ENCODE assay signal across 7 cellular contexts in genomic region chr12:125048981-125049322, GRCh38. TPM values are rescaled to one million over a fixed set of nuclear protein-coding genes. Genes with fewer than 3 reads are reported as not detected.
DNase-seq lines count a peak whose midpoint lies in the region; ATAC-seq, FAIRE-seq and TF ChIP-seq lines count a peak whose summit lies in the region.
"Not testable (repeated sequence)": the region's sequence is repeated elsewhere in the genome, so short reads cannot be mapped to it uniquely, and the experiment has no call there.

No MANE protein-coding gene starts in this region.

- H3K18ac ChIP-seq in H1 (ENCODE audit: extremely low read depth, low read length), result not testable (repeated sequence)

- not testable (repeated sequence) for H3K14ac ChIP-seq in H1 (ENCODE audit: insufficient read length)

- not testable (repeated sequence) for TF ChIP-seq CTCF in GM12875 (IDR thresholded peaks at IDR 0.05; ENCODE audit: borderline replicate concordance, insufficient read depth, low read depth, low read length); H1 (IDR thresholded peaks at IDR 0.05; ENCODE audit: control extremely low read depth in 1 of 3, insufficient read depth in 1 of 3, low read depth in 1 of 3, low read length in 3 of 3)

- not testable (repeated sequence) for H3K27me3 Mint-ChIP-seq in T-cell; activated naive CD8-positive, alpha-beta T cell treated with anti-CD3 and anti-CD28 coated beads, Interleukin-2, amount 50 U/mL, for 24 hours; naive thymus-derived CD4-positive, alpha-beta T cell

- not testable (repeated sequence) for H3K79me1 ChIP-seq in H1 (ENCODE audit: low read depth, low read length)

- not testable (repeated sequence) for ATAC-seq in T-cell (replicated peaks in 1 of 4); activated naive CD8-positive, alpha-beta T cell treated with anti-CD3 and anti-CD28 coated beads, Interleukin-2, amount 50 U/mL, for 24 hours; naive thymus-derived CD4-positive, alpha-beta T cell; stimulated activated effector memory CD8-positive, alpha-beta T cell treated with anti-CD3 and anti-CD28 coated beads, Interleukin-12 subunit alpha, Interleukin-12 subunit beta, amount 100 ng/mL, for 72 hours

- H4K8ac ChIP-seq in H1 (ENCODE audit: extremely low read depth, insufficient read depth, low read length), result not testable (repeated sequence)

- H3K27ac Mint-ChIP-seq in T-cell, result peak overlapping the region; percentile 51 to 90
- not testable (repeated sequence) for H3K27ac Mint-ChIP-seq in activated naive CD8-positive, alpha-beta T cell treated with anti-CD3 and anti-CD28 coated beads, Interleukin-2, amount 50 U/mL, for 24 hours; stimulated activated effector memory CD8-positive, alpha-beta T cell treated with anti-CD3 and anti-CD28 coated beads, Interleukin-12 subunit alpha, Interleukin-12 subunit beta, amount 100 ng/mL, for 72 hours
- H3K27ac Mint-ChIP-seq in naive thymus-derived CD4-positive, alpha-beta T cell, result peak overlapping the region; percentile 42 to 95 (median 92)

- H4K5ac ChIP-seq in H1 (ENCODE audit: insufficient read length, low read depth, low read length), result not testable (repeated sequence)

- not testable (repeated sequence) for H4K20me1 ChIP-seq in H1 (replicated peaks in 1 of 2; ENCODE audit: control insufficient read depth in 1 of 2, insufficient read depth in 2 of 2, low read length in 2 of 2)

- 86% methylated on average over 16 of the region's 16 CpGs; no CpG with 5 or more reads in 1 of the 2 experiments for whole genome bisulfite sequencing in H1 (ENCODE audit: extremely low coverage in 1 of 2, insufficient coverage in 1 of 2, insufficient read length in 1 of 2, insufficient replicate concordance in 2 of 2, low coverage in 1 of 2, low lambda C conversion rate in 2 of 2, missing lambda C conversion rate in 1 of 2), 2 experiments

- not testable (repeated sequence) for FAIRE-seq in H1 (lab: Jason Lieb, UNC)

- not testable (repeated sequence) for H2BK5ac ChIP-seq in H1 (ENCODE audit: low read depth, low read length)

- peak overlapping the region; percentile 55 for H3K4me3 ChIP-seq in GM12875 (ENCODE audit: low read depth, low read length)
- H3K4me3 ChIP-seq in H1 (ENCODE audit: extremely low read depth in 1 of 4, insufficient read depth in 2 of 4, low read depth in 3 of 4, low read length in 4 of 4), result peak overlapping the region; percentile 36 to 63 (median 53); a peak in 7 of 8 replicates
- peak overlapping the region; percentile 44 for H3K4me3 ChIP-seq in iPS-11a (ENCODE audit: low read depth, low read length)
- peak overlapping the region; percentile 94 for H3K4me3 ChIP-seq in naive thymus-derived CD4-positive, alpha-beta T cell (ENCODE audit: low read length)

- CTCF ChIA-PET in T-cell (lab: Charles Lee) (interaction anchor here (0.6 to 0.9 kb wide), 3 partner anchors 38 to 56 kb away, joined by 3 to 4 read pairs (median 3); partner anchors contain the start of gene BRI3BP (in 1 of the 2)), H1 (lab: Charles Lee; ENCODE audit: partially characterized antibody) (interaction anchor here (1.0 to 1.1 kb wide), 2 partner anchors 10 to 136 kb away, joined by 3 to 7 read pairs; no protein-coding TSS in a partner anchor)
- CTCF ChIA-PET in naive thymus-derived CD4-positive, alpha-beta T cell (lab: Charles Lee), result interaction anchor here (1.3 kb wide), 1 partner anchor 57 kb away, joined by 3 read pairs; no protein-coding TSS in a partner anchor

- H3K9ac ChIP-seq in H1 (replicated peaks in 1 of 4; ENCODE audit: extremely low read depth in 1 of 4, low read depth in 3 of 4, low read length in 3 of 4), result not testable (repeated sequence)

- not testable (repeated sequence) for H3K4me1 Mint-ChIP-seq in T-cell; activated naive CD8-positive, alpha-beta T cell treated with anti-CD3 and anti-CD28 coated beads, Interleukin-2, amount 50 U/mL, for 24 hours; stimulated activated effector memory CD8-positive, alpha-beta T cell treated with anti-CD3 and anti-CD28 coated beads, Interleukin-12 subunit alpha, Interleukin-12 subunit beta, amount 100 ng/mL, for 72 hours
- peaks cover 0 to 11% (median 7%) of the 10 kb centered on the region in 7 donors for H3K4me1 Mint-ChIP-seq in naive thymus-derived CD4-positive, alpha-beta T cell

- peak overlapping the region; percentile 85 to 89 (median 87) for H3K4me3 Mint-ChIP-seq in T-cell
- H3K4me3 Mint-ChIP-seq in activated naive CD8-positive, alpha-beta T cell treated with anti-CD3 and anti-CD28 coated beads, Interleukin-2, amount 50 U/mL, for 24 hours, result peak overlapping the region; percentile 83
- H3K4me3 Mint-ChIP-seq in naive thymus-derived CD4-positive, alpha-beta T cell, result peak overlapping the region; percentile 78 to 97 (median 92)
- peak overlapping the region; percentile 76 for H3K4me3 Mint-ChIP-seq in stimulated activated effector memory CD8-positive, alpha-beta T cell treated with anti-CD3 and anti-CD28 coated beads, Interleukin-12 subunit alpha, Interleukin-12 subunit beta, amount 100 ng/mL, for 72 hours

- H3K56ac ChIP-seq in H1 (replicated peaks; ENCODE audit: insufficient read length, low read depth, low read length), result not testable (repeated sequence)

- intact Hi-C loops in naive thymus-derived CD4-positive, alpha-beta T cell (cut with micrococcal nuclease), result loop anchor here (1.0 kb wide), 6 partner anchors 16 to 132 kb away; partner anchors contain the start of genes AACS (in 2 of the 2), BRI3BP (in 2 of the 2) and DHX37 (in 2 of the 2)

- not testable (repeated sequence) for H2BK20ac ChIP-seq in H1 (ENCODE audit: low read length)

- H3K23me2 ChIP-seq in H1 (ENCODE audit: low read depth, low read length), result not testable (repeated sequence)

- H2AFZ ChIP-seq in H1 (ENCODE audit: low read length), result peak overlapping the region; percentile 18; the same call in 1 of the 2 replicates

- H3K4me1 ChIP-seq in H1 (replicated peaks in 1 of 4; ENCODE audit: control insufficient read depth in 3 of 4, insufficient read depth in 4 of 4, low read length in 3 of 4); naive thymus-derived CD4-positive, alpha-beta T cell (ENCODE audit: control insufficient read depth in 2 of 2, insufficient read depth in 2 of 2, low read length in 2 of 2): not testable (repeated sequence)

- TF ChIP-seq EP300 in H1 (IDR thresholded peaks at IDR 0.05; ENCODE audit: borderline replicate concordance in 1 of 2, low read depth in 2 of 2, low read length in 2 of 2), result not testable (repeated sequence)

- not testable (repeated sequence) for H3K79me2 ChIP-seq in H1 (ENCODE audit: control insufficient read depth in 1 of 2, insufficient read depth in 2 of 2, low read length in 2 of 2)

- not testable (repeated sequence) for H2BK15ac ChIP-seq in H1 (ENCODE audit: low read length)

- H2AK5ac ChIP-seq in H1 (ENCODE audit: low read depth, low read length), result not testable (repeated sequence)

- not testable (repeated sequence) for TF ChIP-seq POLR2A in H1 (IDR thresholded peaks at IDR 0.05; ENCODE audit: control extremely low read depth in 1 of 2, low read depth in 2 of 2, low read length in 2 of 2)

- H3K27me3 ChIP-seq in H1 (replicated peaks in 1 of 4; ENCODE audit: control insufficient read depth in 3 of 4, extremely low read depth in 1 of 4, insufficient read depth in 3 of 4, low read length in 3 of 4); naive thymus-derived CD4-positive, alpha-beta T cell (ENCODE audit: control insufficient read depth in 2 of 2, insufficient read depth in 2 of 2, low read length in 2 of 2): not testable (repeated sequence)

- not testable (repeated sequence) for H3K9me3 ChIP-seq in H1 (ENCODE audit: insufficient read depth in 2 of 2, low read depth in 1 of 2, low read length in 1 of 2); naive thymus-derived CD4-positive, alpha-beta T cell (ENCODE audit: control insufficient read depth in 2 of 3, low read length in 3 of 3)

- peak overlapping the region; percentile 28 to 76 for H3K4me2 ChIP-seq in H1 (ENCODE audit: insufficient read depth in 1 of 2, low read depth in 2 of 2, low read length in 2 of 2)

- DNase-seq in T-cell; activated naive CD8-positive, alpha-beta T cell treated with anti-CD3 and anti-CD28 coated beads, Interleukin-2, amount 50 U/mL, for 24 hours; H1 (ENCODE audit: low read depth in 1 of 2, low spot score in 2 of 2); naive thymus-derived CD4-positive, alpha-beta T cell; stimulated activated effector memory CD8-positive, alpha-beta T cell treated with anti-CD3 and anti-CD28 coated beads, Interleukin-12 subunit alpha, Interleukin-12 subunit beta, amount 100 ng/mL, for 72 hours (ENCODE audit: low spot score in 2 of 2): not testable (repeated sequence)

- H2BK12ac ChIP-seq in H1 (ENCODE audit: low read depth, low read length), result not testable (repeated sequence)

- POLR2A ChIA-PET in T-cell (lab: Charles Lee), result interaction anchor here in 1 of 2 donors (1.2 kb wide), 1 partner anchor 16 kb away, joined by 13 read pairs; the partner anchor contains the start of gene AACS
- POLR2A ChIA-PET in H1 (lab: Charles Lee; ENCODE audit: partially characterized antibody), result interaction anchor here (0.9 to 3.6 kb wide), 7 partner anchors 9 to 132 kb away, joined by 3 to 32 read pairs (median 6); partner anchors contain the start of gene AACS
- POLR2A ChIA-PET in naive thymus-derived CD4-positive, alpha-beta T cell (lab: Charles Lee), result interaction anchor here (0.7 to 2.2 kb wide), 8 partner anchors 15 to 143 kb away, joined by 3 to 17 read pairs (median 5); partner anchors contain the start of genes AACS, BRI3BP and UBC

- not testable (repeated sequence) for H3K23ac ChIP-seq in H1 (ENCODE audit: insufficient read length)

- not testable (repeated sequence) for H3K9me3 Mint-ChIP-seq in T-cell; activated naive CD8-positive, alpha-beta T cell treated with anti-CD3 and anti-CD28 coated beads, Interleukin-2, amount 50 U/mL, for 24 hours; naive thymus-derived CD4-positive, alpha-beta T cell; stimulated activated effector memory CD8-positive, alpha-beta T cell treated with anti-CD3 and anti-CD28 coated beads, Interleukin-12 subunit alpha, Interleukin-12 subunit beta, amount 100 ng/mL, for 72 hours

- H3K36me3 Mint-ChIP-seq in T-cell; activated naive CD8-positive, alpha-beta T cell treated with anti-CD3 and anti-CD28 coated beads, Interleukin-2, amount 50 U/mL, for 24 hours (ENCODE audit: low read depth); naive thymus-derived CD4-positive, alpha-beta T cell; stimulated activated effector memory CD8-positive, alpha-beta T cell treated with anti-CD3 and anti-CD28 coated beads, Interleukin-12 subunit alpha, Interleukin-12 subunit beta, amount 100 ng/mL, for 72 hours: not testable (repeated sequence)

- H3K27ac ChIP-seq in H1 (ENCODE audit: low read depth, low read length), result not testable (repeated sequence)
- H3K27ac ChIP-seq in naive thymus-derived CD4-positive, alpha-beta T cell (ENCODE audit: low read depth, low read length), result peak overlapping the region; percentile 71

- not testable (repeated sequence) for H2BK120ac ChIP-seq in H1 (replicated peaks; ENCODE audit: low read depth, low read length)

- H4K91ac ChIP-seq in H1 (replicated peaks; ENCODE audit: insufficient read length, low read length), result not testable (repeated sequence)

- H3K36me3 ChIP-seq in H1 (ENCODE audit: control insufficient read depth in 2 of 4, insufficient read depth in 4 of 4, low read length in 3 of 4); naive thymus-derived CD4-positive, alpha-beta T cell (ENCODE audit: control insufficient read depth in 2 of 3, insufficient read depth in 3 of 3, low read length in 3 of 3): not testable (repeated sequence)

- H3K4ac ChIP-seq in H1 (replicated peaks; ENCODE audit: insufficient read length, low read depth, low read length), result not testable (repeated sequence)

- not testable (repeated sequence) for TF ChIP-seq RAD21 in H1 (IDR thresholded peaks at IDR 0.05 in 1 of 2, conservative IDR thresholded peaks at IDR 0.05 in 1 of 2; ENCODE audit: low read depth in 2 of 2, low read length in 2 of 2)

RNA-seq across cellular contexts. Expression of gene AACS, which starts 16.3 kb away (rescaled TPM):
- 10 to 100 TPM; 11.5 to 16.4 (median 14.3) TPM for total RNA-seq in T-cell
- total RNA-seq in H1 (2021; fragmentation: NEBNext Ultra II Directional; extraction: Animal tissue kit (Norgen Biotek cat#: 25700)), result 52.4 and 54.6 TPM in 2 replicates
- polyA plus RNA-seq in H1 (2011; rRNA removed), result 51.9 and 60.8 TPM in 2 replicates
- polyA plus RNA-seq in H1 (2011; cell fraction: cytosol; rRNA removed), result 40.7 TPM
- polyA plus RNA-seq in H1 (2011; cell fraction: nucleus; rRNA removed), result 79.8 TPM
- polyA plus RNA-seq in H1 (2012, experiment 1 of 2), result 44.6 to 57.4 TPM (median 56.9 TPM) in 4 replicates
- polyA plus RNA-seq in H1 (2012, experiment 2 of 2), result 57.2 TPM
- 26.7 TPM for polyA plus RNA-seq in H1 (2013, experiment 1 of 2)
- polyA plus RNA-seq in H1 (2013, experiment 2 of 2), result 25.2 TPM
- 66.1 and 81.3 TPM in 2 replicates for polyA minus RNA-seq in H1 (2011; rRNA and poly(A)+ RNA removed)
- polyA minus RNA-seq in H1 (2011; cell fraction: cytosol; rRNA and poly(A)+ RNA removed), result 36.7 TPM
- 35.1 TPM for polyA minus RNA-seq in H1 (2011; cell fraction: nucleus; rRNA and poly(A)+ RNA removed)
- total RNA-seq in naive thymus-derived CD4-positive, alpha-beta T cell, result 10 to 100 TPM; 11.6 to 21.7 (median 14.8) TPM
- polyA plus RNA-seq in naive thymus-derived CD4-positive, alpha-beta T cell, result 10 to 100 TPM; 13.2 to 17.2 TPM

RNA-seq across cellular contexts. Expression of gene BRI3BP, which starts 55.5 kb away (rescaled TPM):
- total RNA-seq in T-cell, result 1 to 10 TPM; 4.8 to 8.1 (median 7.0) TPM
- 13.4 and 14.2 TPM in 2 replicates for total RNA-seq in H1 (2021; fragmentation: NEBNext Ultra II Directional; extraction: Animal tissue kit (Norgen Biotek cat#: 25700))
- 5.0 and 5.4 TPM in 2 replicates for polyA plus RNA-seq in H1 (2011; rRNA removed)
- 4.6 TPM for polyA plus RNA-seq in H1 (2011; cell fraction: cytosol; rRNA removed)
- polyA plus RNA-seq in H1 (2011; cell fraction: nucleus; rRNA removed), result 3.0 TPM
- polyA plus RNA-seq in H1 (2012, experiment 1 of 2), result 5.2 to 6.8 TPM (median 5.7 TPM) in 4 replicates
- 2.8 TPM for polyA plus RNA-seq in H1 (2012, experiment 2 of 2)
- 11.2 TPM for polyA plus RNA-seq in H1 (2013, experiment 1 of 2)
- polyA plus RNA-seq in H1 (2013, experiment 2 of 2), result 12.8 TPM
- polyA minus RNA-seq in H1 (2011; rRNA and poly(A)+ RNA removed), result 7.6 and 9.6 TPM in 2 replicates
- 6.7 TPM for polyA minus RNA-seq in H1 (2011; cell fraction: cytosol; rRNA and poly(A)+ RNA removed)
- 5.4 TPM for polyA minus RNA-seq in H1 (2011; cell fraction: nucleus; rRNA and poly(A)+ RNA removed)
- 10 to 100 TPM in 1 of 5 experiments, 1 to 10 TPM in 4; 3.5 to 19.8 (median 7.9) TPM for total RNA-seq in naive thymus-derived CD4-positive, alpha-beta T cell
- 1 to 10 TPM; 2.7 to 3.2 TPM for polyA plus RNA-seq in naive thymus-derived CD4-positive, alpha-beta T cell

Comparison
In these comparisons a context has a peak if more than half of its experiments do, and no peak if none do; other contexts are left out.
1. H3K4me3 ChIP-seq: peak in every context shown above with its lines; median percentile 94 in naive thymus-derived CD4-positive, alpha-beta T cell; 55 in GM12875; 53 in H1; 44 in iPS-11a.